Comparison of ENCODE assay signal across 12 cellular contexts in the genomic region with DNA sequence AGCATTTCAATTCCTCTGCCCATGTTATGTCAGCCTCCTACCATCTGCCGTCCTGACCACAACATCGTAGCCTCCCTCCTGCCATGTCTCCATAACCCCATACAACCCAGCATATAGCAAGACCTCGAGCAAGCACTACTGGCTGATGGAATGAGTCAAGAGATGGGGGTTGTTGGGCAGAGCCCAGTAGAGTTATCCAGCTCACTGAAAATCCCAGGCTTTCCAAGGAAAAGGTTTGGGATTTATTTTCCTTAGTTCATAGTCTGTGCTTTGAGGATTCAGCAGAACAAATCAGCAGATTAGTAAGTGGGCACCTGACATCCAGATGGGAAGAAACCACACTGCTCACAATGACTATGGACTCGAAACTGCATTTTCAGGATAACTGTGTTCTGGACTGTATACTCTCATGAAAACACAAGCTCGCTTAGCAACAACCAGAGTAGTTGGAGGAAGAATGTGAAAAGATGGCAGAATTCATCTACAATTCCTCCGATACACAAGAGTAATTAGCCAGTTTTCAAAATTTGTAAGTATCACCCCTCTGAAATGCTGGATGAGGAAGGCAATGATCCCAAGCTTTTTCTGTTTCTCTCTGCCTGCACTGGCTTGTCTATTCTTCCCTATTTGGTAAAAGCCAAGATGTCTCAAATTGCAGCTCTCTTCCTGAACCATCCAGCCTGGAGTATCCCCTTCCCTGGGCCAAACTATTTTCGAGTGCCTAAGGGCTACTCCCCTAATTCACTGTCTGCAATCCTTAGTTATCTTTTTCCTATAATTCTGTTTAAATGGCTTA.
DNase-seq lines count a peak whose midpoint lies in the region; ATAC-seq and TF ChIP-seq lines count a peak whose summit lies in the region.
"Had no signal": no experiment of that assay in that cellular context is flagged by ENCODE, and none has a peak within 500 bp of the region (broad histone marks: within the 10 kb centered on the region; RNA-seq: fewer than 3 reads in every experiment).

No MANE protein-coding gene starts in this region.

- H3K9me3 ChIP-seq in SK-N-SH (no peaks in the 10 kb centered on the region), colonic mucosa (no peaks in the 10 kb centered on the region)
- H3K9me3 ChIP-seq: sigmoid colon had no signal

- no peaks in the 10 kb centered on the region for H3K36me3 Mint-ChIP-seq in HFFc6 (ENCODE audit: low read depth)
- H3K36me3 Mint-ChIP-seq: activated naive CD4-positive, alpha-beta T cell treated with anti-CD3 and anti-CD28 coated beads, Interleukin-2, amount 50 U/mL, for 72 hours had no signal

- H3K27ac Mint-ChIP-seq in HFFc6 = peak overlapping the region; percentile 83

- no peak overlapping the region for H3K4me3 ChIP-seq in SK-N-SH (ENCODE audit: low read depth in 2 of 2, low read length in 1 of 2)
- H3K4me3 ChIP-seq in choroid plexus epithelial cell (ENCODE audit: low read depth, low read length) = peak overlapping the region; percentile 43
- no peak overlapping the region for H3K4me3 ChIP-seq in colonic mucosa

- no peaks in the 10 kb centered on the region for H3K9me2 ChIP-seq in SK-N-SH

- no peaks in the 10 kb centered on the region for H3K4me1 ChIP-seq in SK-N-SH (ENCODE audit: control insufficient read depth in 1 of 2, insufficient read depth in 2 of 2, low read depth in 1 of 2, low read length in 1 of 2)
- no peaks in the 10 kb centered on the region for H3K4me1 ChIP-seq in colonic mucosa
- H3K4me1 ChIP-seq: sigmoid colon had no signal

- no peak for TF ChIP-seq CTCF in SK-N-SH (IDR thresholded peaks at IDR 0.05)
- TF ChIP-seq CTCF in HFFc6 (IDR thresholded peaks at IDR 0.05) = no peak
- no peak for TF ChIP-seq CTCF in choroid plexus epithelial cell (conservative IDR thresholded peaks at IDR 0.05; ENCODE audit: low read depth, low read length)
- TF ChIP-seq CTCF in colonic mucosa (IDR thresholded peaks at IDR 0.05) = no peak

- H3K27me3 ChIP-seq in SK-N-SH (ENCODE audit: insufficient read depth) (no peaks in the 10 kb centered on the region), colonic mucosa (no peaks in the 10 kb centered on the region)
- H3K27me3 ChIP-seq: sigmoid colon had no signal

- H3K9ac ChIP-seq in SK-N-SH (no peak overlapping the region), colonic mucosa (ENCODE audit: low read depth in 2 of 2, low read length in 2 of 2) (no peak overlapping the region)

- H3K4me1 Mint-ChIP-seq in HFFc6 (ENCODE audit: low read depth) = peaks cover 13% of the 10 kb centered on the region; the same call in 1 of the 2 replicates

- H3K79me2 ChIP-seq in SK-N-SH (ENCODE audit: insufficient read depth) = no peaks in the 10 kb centered on the region

- POLR2A ChIA-PET in SK-N-SH (lab: Yijun Ruan, JAX) = no interaction called here

- no peak for DNase-seq in SK-N-SH
- peak; percentile 0 for DNase-seq in HFFc6
- DNase-seq in choroid plexus epithelial cell (ENCODE audit: low read depth) = peak; percentile 47
- no peak for DNase-seq in sciatic nerve (ENCODE audit: low spot score)
- DNase-seq in Kasumi-1 (lab: John Stamatoyannopoulos, UW) = no peak
- DNase-seq in colonic mucosa = no peak
- DNase-seq: left cardiac atrium; NK-92 treated with Interleukin-12 subunit alpha and Interleukin-12 subunit beta, amount 100 ng/mL, for 24 hours; sigmoid colon had no signal

- no peak for TF ChIP-seq RAD21 in SK-N-SH (IDR thresholded peaks at IDR 0.05; ENCODE audit: low read length)

- H3K27me3 Mint-ChIP-seq in HFFc6 (ENCODE audit: insufficient read depth) = peaks cover 3% of the 10 kb centered on the region

- intact Hi-C loops in sciatic nerve (cut with DNase I) (no loop called here), colonic mucosa (cut with DNase I) (no loop called here)

- no peaks in the 10 kb centered on the region for H4K20me1 ChIP-seq in SK-N-SH (ENCODE audit: insufficient read depth)

- no peak overlapping the region for H3K27ac ChIP-seq in SK-N-SH (ENCODE audit: low read depth in 2 of 2, low read length in 1 of 2)
- no peak overlapping the region for H3K27ac ChIP-seq in colonic mucosa

- H3K9me3 Mint-ChIP-seq in HFFc6 = no peaks in the 10 kb centered on the region
- H3K9me3 Mint-ChIP-seq: activated naive CD4-positive, alpha-beta T cell treated with anti-CD3 and anti-CD28 coated beads, Interleukin-2, amount 50 U/mL, for 72 hours had no signal

- H3K36me3 ChIP-seq in SK-N-SH (replicated peaks in 1 of 2; ENCODE audit: control insufficient read depth in 1 of 2, insufficient read depth in 2 of 2, low read length in 1 of 2) (no peaks in the 10 kb centered on the region), colonic mucosa (no peaks in the 10 kb centered on the region)
- H3K36me3 ChIP-seq: sigmoid colon had no signal

- TF ChIP-seq EP300 in SK-N-SH (IDR thresholded peaks at IDR 0.05; ENCODE audit: borderline replicate concordance in 1 of 2, low read depth in 1 of 2, low read length in 1 of 2) = no peak

- no peaks in the 10 kb centered on the region for H3F3A ChIP-seq in SK-N-SH (replicated peaks; ENCODE audit: insufficient read depth)

- WGBS in SK-N-SH (ENCODE audit: low lambda C conversion rate) = 30% methylated on average over 7 of the region's 7 CpGs

- no peak overlapping the region for H2AFZ ChIP-seq in SK-N-SH (ENCODE audit: low read depth)

- CTCF ChIA-PET in SK-N-SH (lab: Yijun Ruan, JAX) = interaction anchor here (1.3 kb wide), 1 partner anchor 92 kb away, joined by 3 read pairs; no protein-coding TSS in a partner anchor

- 0 out of 2 replicates have a peak overlapping the region, but pooled peaks have one; percentile 1 for H3K4me2 ChIP-seq in SK-N-SH

- ATAC-seq in SK-N-SH treated with all-trans-retinoic acid at 6 μM for 48 hours (no peak), sciatic nerve (peak; percentile 46), HG02973 (IDR thresholded peaks at IDR 0.05; ENCODE audit: unreplicated experiment) (no peak)

- peak overlapping the region; percentile 85 for H3K4me3 Mint-ChIP-seq in HFFc6

TF ChIP-seq in SK-N-SH, 30 proteins besides CTCF, POLR2A, EP300 and RAD21:
- TF ChIP-seq ELF1 (IDR thresholded peaks at IDR 0.05) = no peak
- no peak for TF ChIP-seq GATA2 (CRISPR knock-in tag; IDR thresholded peaks at IDR 0.05)
- TF ChIP-seq, protein P1, sequence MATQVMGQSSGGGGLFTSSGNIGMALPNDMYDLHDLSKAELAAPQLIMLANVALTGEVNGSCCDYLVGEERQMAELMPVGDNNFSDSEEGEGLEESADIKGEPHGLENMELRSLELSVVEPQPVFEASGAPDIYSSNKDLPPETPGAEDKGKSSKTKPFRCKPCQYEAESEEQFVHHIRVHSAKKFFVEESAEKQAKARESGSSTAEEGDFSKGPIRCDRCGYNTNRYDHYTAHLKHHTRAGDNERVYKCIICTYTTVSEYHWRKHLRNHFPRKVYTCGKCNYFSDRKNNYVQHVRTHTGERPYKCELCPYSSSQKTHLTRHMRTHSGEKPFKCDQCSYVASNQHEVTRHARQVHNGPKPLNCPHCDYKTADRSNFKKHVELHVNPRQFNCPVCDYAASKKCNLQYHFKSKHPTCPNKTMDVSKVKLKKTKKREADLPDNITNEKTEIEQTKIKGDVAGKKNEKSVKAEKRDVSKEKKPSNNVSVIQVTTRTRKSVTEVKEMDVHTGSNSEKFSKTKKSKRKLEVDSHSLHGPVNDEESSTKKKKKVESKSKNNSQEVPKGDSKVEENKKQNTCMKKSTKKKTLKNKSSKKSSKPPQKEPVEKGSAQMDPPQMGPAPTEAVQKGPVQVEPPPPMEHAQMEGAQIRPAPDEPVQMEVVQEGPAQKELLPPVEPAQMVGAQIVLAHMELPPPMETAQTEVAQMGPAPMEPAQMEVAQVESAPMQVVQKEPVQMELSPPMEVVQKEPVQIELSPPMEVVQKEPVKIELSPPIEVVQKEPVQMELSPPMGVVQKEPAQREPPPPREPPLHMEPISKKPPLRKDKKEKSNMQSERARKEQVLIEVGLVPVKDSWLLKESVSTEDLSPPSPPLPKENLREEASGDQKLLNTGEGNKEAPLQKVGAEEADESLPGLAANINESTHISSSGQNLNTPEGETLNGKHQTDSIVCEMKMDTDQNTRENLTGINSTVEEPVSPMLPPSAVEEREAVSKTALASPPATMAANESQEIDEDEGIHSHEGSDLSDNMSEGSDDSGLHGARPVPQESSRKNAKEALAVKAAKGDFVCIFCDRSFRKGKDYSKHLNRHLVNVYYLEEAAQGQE (IDR thresholded peaks at IDR 0.05; ENCODE audit: low read depth, low read length) = no peak
TF ChIP-seq in SK-N-SH: peak in this region for 0.

TF ChIP-seq in SK-N-SH treated with all-trans-retinoic acid at 6 μM for 48 hours, 23 proteins besides CTCF, POLR2A, EP300 and RAD21:
- TF ChIP-seq OSR1 (CRISPR knock-in tag; IDR thresholded peaks at IDR 0.05) (no peak), TOX (CRISPR knock-in tag; IDR thresholded peaks at IDR 0.05; ENCODE audit: borderline replicate concordance) (no peak)

Comparison
In these comparisons a context has a peak if more than half of its experiments do, and no peak if none do; other contexts are left out.
1. DNase-seq: peak in HFFc6 (single experiment) and choroid plexus epithelial cell (single experiment); none in SK-N-SH (single experiment), sciatic nerve (single experiment), Kasumi-1 (0 of 2) and colonic mucosa (single experiment).